In the genomic region with DNA sequence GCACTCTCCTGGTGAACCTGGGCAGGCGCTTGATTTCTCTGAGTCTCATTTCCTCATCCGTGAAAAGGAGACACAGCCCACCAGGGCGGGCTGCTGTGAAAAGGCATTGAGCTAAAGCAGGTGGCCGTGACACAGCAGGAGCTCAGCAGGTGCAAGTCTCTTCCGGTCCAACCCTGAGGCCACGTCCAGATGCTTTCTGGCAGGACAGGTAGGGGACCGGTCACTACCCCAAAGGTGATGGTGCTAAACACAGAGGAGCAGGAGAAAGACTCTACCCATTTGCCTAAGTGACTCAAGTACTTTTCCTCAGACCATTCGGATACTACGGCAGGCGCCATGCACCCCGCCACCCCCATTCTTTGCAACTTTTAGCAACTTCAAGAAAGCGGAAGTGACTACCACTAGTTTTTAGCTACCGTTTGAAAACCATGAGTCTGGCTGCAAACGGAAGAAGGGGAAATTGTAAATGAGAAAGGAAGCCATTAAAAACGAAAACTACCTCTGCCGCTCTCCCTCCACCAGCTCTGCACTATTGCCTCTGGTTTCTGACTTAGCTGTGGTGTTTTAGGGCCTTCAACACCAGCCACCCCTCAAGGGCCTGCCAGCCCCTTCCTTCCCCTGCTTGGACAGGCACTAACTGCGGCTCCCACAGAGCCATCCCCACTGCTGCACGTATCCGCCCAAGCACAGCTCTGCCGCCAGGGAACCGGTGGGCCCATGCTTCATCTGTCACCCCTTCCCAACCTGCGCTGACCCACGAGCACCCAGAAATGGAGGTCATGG, we compare ENCODE assay signal across 11 cellular contexts. TPM values are rescaled to one million over a fixed set of nuclear protein-coding genes. Genes with fewer than 3 reads are reported as not detected.
A peak's percentile ranks its signal among the peaks of the same experiment; 100 is the strongest.
DNase-seq lines count a peak whose midpoint lies in the region; ATAC-seq, FAIRE-seq and TF ChIP-seq lines count a peak whose summit lies in the region.
"Had no signal": no experiment of that assay in that cellular context is flagged by ENCODE, and none has a peak within 500 bp of the region (broad histone marks: within the 10 kb centered on the region; RNA-seq: fewer than 3 reads in every experiment).

No MANE protein-coding gene starts in this region.

- peaks cover 27 to 54% of the 10 kb centered on the region in 2 experiments; a peak in 4 of 5 replicates for H3K4me1 ChIP-seq in K562 (replicated peaks in 1 of 2; ENCODE audit: control insufficient read depth in 2 of 2, insufficient read depth in 2 of 2, low read length in 2 of 2)
- H3K4me1 ChIP-seq in rectal smooth muscle tissue (ENCODE audit: control insufficient read depth, insufficient read depth, low read length): no peaks in the 10 kb centered on the region
- peaks cover 7% of the 10 kb centered on the region for H3K4me1 ChIP-seq in prostate gland (replicated peaks)

- H3K4me2 ChIP-seq in K562 (ENCODE audit: insufficient read depth, low read length): no peak overlapping the region

- no TSS peak for BruUV-seq in K562 (replicated peaks; lab: Mats Ljungman, UMichigan)

- H3K9me3 Mint-ChIP-seq in T-helper 2 cell treated with Interferon-gamma antibody and Interleukin-4, amounts not matched to agents 5 μg/mL and 100 μg/mL, for 36 hours: no peaks in the 10 kb centered on the region

- ATAC-seq in HG03432 (IDR thresholded peaks at IDR 0.05; ENCODE audit: unreplicated experiment): peak; percentile 34
- ATAC-seq in K562: no peak
- ATAC-seq: right cardiac atrium had no signal

- CTCF ChIA-PET in K562 (lab: Yijun Ruan, JAX; ENCODE audit: low intra/inter-chr PET ratio): no interaction called here

- no peaks in the 10 kb centered on the region for H3K9me3 ChIP-seq in K562 (replicated peaks; ENCODE audit: control insufficient read depth, insufficient read depth, low read depth, low read length)
- H3K9me3 ChIP-seq in prostate gland: no peaks in the 10 kb centered on the region

- H3K36me3 Mint-ChIP-seq in T-helper 2 cell treated with Interferon-gamma antibody and Interleukin-4, amounts not matched to agents 5 μg/mL and 100 μg/mL, for 36 hours (ENCODE audit: low read depth): peaks cover 59% of the 10 kb centered on the region

- WGBS in K562 (ENCODE audit: insufficient coverage, low coverage, missing lambda C conversion rate): 89% methylated on average over 23 of the region's 23 CpGs
- 73% methylated on average over 23 of the region's 23 CpGs for WGBS in prostate gland

- H3K9me1 ChIP-seq in K562 (ENCODE audit: control insufficient read depth, insufficient read depth, low read length): peaks cover 9% of the 10 kb centered on the region

- H3K27ac ChIP-seq in K562 (ENCODE audit: extremely low read depth, low read depth, low read length): peak overlapping the region; percentile 20; the same call in 1 of the 3 replicates
- H3K27ac ChIP-seq in rectal smooth muscle tissue (ENCODE audit: low read depth, low read length): no peak overlapping the region
- no peak overlapping the region for H3K27ac ChIP-seq in prostate gland

- no peak for TF ChIP-seq EP300 in K562 (IDR thresholded peaks at IDR 0.05; ENCODE audit: low read length)

- peaks cover 98% of the 10 kb centered on the region for H3K79me2 ChIP-seq in K562 (ENCODE audit: control insufficient read depth, insufficient read depth, low read length)

- peak overlapping the region in 1 of 2 experiments; percentile 80; a peak in 2 of 4 replicates for H3K9ac ChIP-seq in K562 (ENCODE audit: insufficient read depth in 1 of 2, low read depth in 2 of 2, low read length in 2 of 2)
- peak overlapping the region; percentile 53 for H3K9ac ChIP-seq in rectal smooth muscle tissue (ENCODE audit: low read length)

- in situ Hi-C loops in K562 (cut with MboI): no loop called here

- H3K27me3 Mint-ChIP-seq in T-helper 2 cell treated with Interferon-gamma antibody and Interleukin-4, amounts not matched to agents 5 μg/mL and 100 μg/mL, for 36 hours (ENCODE audit: low read depth): no peaks in the 10 kb centered on the region

- H3K27me3 ChIP-seq in K562 (ENCODE audit: control insufficient read depth in 2 of 2, insufficient read depth in 2 of 2, low read length in 2 of 2) (no peaks in the 10 kb centered on the region), rectal smooth muscle tissue (ENCODE audit: control insufficient read depth, insufficient read depth, low read length) (no peaks in the 10 kb centered on the region), prostate gland (replicated peaks; ENCODE audit: insufficient read depth) (no peaks in the 10 kb centered on the region)

- peak overlapping the region; percentile 98 for H3K27ac Mint-ChIP-seq in T-helper 2 cell treated with Interferon-gamma antibody and Interleukin-4, amounts not matched to agents 5 μg/mL and 100 μg/mL, for 36 hours

- peaks cover 67% of the 10 kb centered on the region for H4K20me1 ChIP-seq in K562 (replicated peaks; ENCODE audit: control insufficient read depth, insufficient read depth, low read length)

- H2AFZ ChIP-seq in K562 (ENCODE audit: low read depth, low read length): no peak overlapping the region

- TF ChIP-seq CTCF in K562 (IDR thresholded peaks at IDR 0.05 in 2 of 3, conservative IDR thresholded peaks at IDR 0.05 in 1 of 3; ENCODE audit: insufficient read depth in 2 of 3, low read depth in 1 of 3, low read length in 3 of 3) (no peak), prostate gland (IDR thresholded peaks at IDR 0.05) (no peak)

- peak overlapping the region; percentile 99 for H3K4me3 Mint-ChIP-seq in T-helper 2 cell treated with Interferon-gamma antibody and Interleukin-4, amounts not matched to agents 5 μg/mL and 100 μg/mL, for 36 hours

- H3K4me1 Mint-ChIP-seq in T-helper 2 cell treated with Interferon-gamma antibody and Interleukin-4, amounts not matched to agents 5 μg/mL and 100 μg/mL, for 36 hours (ENCODE audit: low read depth): peaks cover 54% of the 10 kb centered on the region

- H3K36me3 ChIP-seq in K562 (ENCODE audit: control insufficient read depth, insufficient read depth, low read length) (peaks cover 73% of the 10 kb centered on the region), rectal smooth muscle tissue (ENCODE audit: control insufficient read depth, insufficient read depth, low read length) (no peaks in the 10 kb centered on the region), prostate gland (no peaks in the 10 kb centered on the region)

- TF ChIP-seq RAD21 in K562 (CRISPR knock-in tag; conservative IDR thresholded peaks at IDR 0.05 in 1 of 2, IDR thresholded peaks at IDR 0.05 in 1 of 2): no peak

- intact Hi-C loops in K562 (cut with micrococcal nuclease) (no loop called here), prostate gland (cut with DNase I) (no loop called here)

- H3K4me3 ChIP-seq in K562: no peak overlapping the region
- H3K4me3 ChIP-seq in rectal smooth muscle tissue (ENCODE audit: low read length): peak overlapping the region; percentile 50
- H3K4me3 ChIP-seq in prostate gland: no peak overlapping the region

- POLR2A ChIA-PET in K562 (lab: Yijun Ruan, JAX): interaction anchor here (0.9 to 2.1 kb wide), 6 partner anchors 8 to 38 kb away, joined by 3 to 6 read pairs (median 4); no protein-coding TSS in a partner anchor

- FAIRE-seq in K562 (lab: Jason Lieb, UNC): no peak
- FAIRE-seq in HTR-8/SVneo (lab: Jason Lieb, UNC): no peak
- FAIRE-seq: A204.1 had no signal

- DNase-seq in NCI-H2029 (lab: John Stamatoyannopoulos, UW) (peak; percentile 33), NCI-H2029 treated with DMSO at 0.1 percent for 48 hours (lab: John Stamatoyannopoulos, UW) (no peak), K562 (ENCODE audit: extremely low read depth in 1 of 4, low spot score in 3 of 4) (no peak), prostate gland (ENCODE audit: low spot score) (no peak), HTR-8/SVneo (ENCODE audit: insufficient read length, low spot score) (no peak)
- DNase-seq in T-helper 2 cell treated with Interferon-gamma antibody and Interleukin-4, amounts not matched to agents 5 μg/mL and 100 μg/mL, for 36 hours (ENCODE audit: low spot score): peak; percentile 57

- TF ChIP-seq POLR2A in K562 (conservative IDR thresholded peaks at IDR 0.05) (no peak), prostate gland (IDR thresholded peaks at IDR 0.05) (no peak)

RNA-seq across cellular contexts. Expression of gene PPP6R1, which starts 4.8 kb away (rescaled TPM):
- total RNA-seq in K562 (2011; cell fraction: chromatin; rRNA removed; ENCODE audit: low replicate concordance): 138 and 331 TPM in 2 replicates
- 170 and 181 TPM in 2 replicates for total RNA-seq in K562 (2011; cell fraction: nucleolus; rRNA removed)
- 119 and 126 TPM in 2 replicates for total RNA-seq in K562 (2011; cell fraction: nucleoplasm; rRNA removed)
- total RNA-seq in K562 (2014; rRNA removed) (58.3 and 78.9 TPM in 2 replicates), K562 (2014; rRNA removed; fragmentation: Illumina TruSeq; extraction: Trizol) (25.5 and 28.1 TPM in 2 replicates), K562 (2015; rRNA removed; fragmentation: Illumina TruSeq; extraction: Trizol) (37.2 and 39.6 TPM in 2 replicates), K562 (2021) (115 and 135 TPM in 2 replicates), prostate gland (100 to 1,000 TPM in 1 of 2 donors, 10 to 100 TPM in 1; 49.5 to 112 TPM)
- polyA plus RNA-seq in K562 (2011; rRNA removed) (37.0 and 59.5 TPM in 2 replicates), K562 (2014; fragmentation: Illumina TruSeq; extraction: Trizol) (42.6 and 75.6 TPM in 2 replicates), K562 (2014; fragmentation: Nextera tagmentation; extraction: Ambion mirVana) (under 1 TPM; 0.48 to 0.89 TPM), K562 (2014; rRNA removed) (72.9 and 82.6 TPM in 2 replicates)
- 51.6 and 73.6 TPM in 2 replicates for polyA plus RNA-seq in K562 (2011; cell fraction: cytosol; rRNA removed)
- 101 and 109 TPM in 2 replicates for polyA plus RNA-seq in K562 (2011; cell fraction: nucleus; rRNA removed)
- 69.7 and 88.1 TPM in 2 replicates for polyA plus RNA-seq in K562 (2012)
- polyA minus RNA-seq in K562 (2011; rRNA and poly(A)+ RNA removed): 47.1 and 60.9 TPM in 2 replicates
- 68.7 and 77.1 TPM in 2 replicates for polyA minus RNA-seq in K562 (2011; cell fraction: cytosol; rRNA and poly(A)+ RNA removed)
- 31.9 and 52.0 TPM in 2 replicates for polyA minus RNA-seq in K562 (2011; cell fraction: nucleus; rRNA and poly(A)+ RNA removed)

RNA-seq across cellular contexts. Expression of gene TMEM86B, which starts 25.5 kb away (rescaled TPM):
- 8.0 and 35.1 TPM in 2 replicates for total RNA-seq in K562 (2011; cell fraction: chromatin; rRNA removed; ENCODE audit: low replicate concordance)
- 26.1 and 32.9 TPM in 2 replicates for total RNA-seq in K562 (2011; cell fraction: nucleolus; rRNA removed)
- total RNA-seq in K562 (2011; cell fraction: nucleoplasm; rRNA removed): 13.7 and 16.3 TPM in 2 replicates
- total RNA-seq in K562 (2014; rRNA removed) (3.9 and 4.6 TPM in 2 replicates), K562 (2014; rRNA removed; fragmentation: Illumina TruSeq; extraction: Trizol) (0.19 and 0.55 TPM in 2 replicates), K562 (2015; rRNA removed; fragmentation: Illumina TruSeq; extraction: Trizol) (2.1 TPM in 2 replicates), K562 (2021) (5.7 and 6.3 TPM in 2 replicates), prostate gland (10 to 100 TPM in 1 of 2 donors, 1 to 10 TPM in 1; 1.5 to 10.8 TPM)
- polyA plus RNA-seq in K562 (2011; rRNA removed) (1.3 and 3.2 TPM in 2 replicates), K562 (2014; fragmentation: Illumina TruSeq; extraction: Trizol) (2.2 and 5.1 TPM in 2 replicates), K562 (2014; fragmentation: Nextera tagmentation; extraction: Ambion mirVana) (under 1 TPM; 0.28 to 0.41 TPM), K562 (2014; rRNA removed) (6.2 and 7.9 TPM in 2 replicates)
- 2.8 and 7.3 TPM in 2 replicates for polyA plus RNA-seq in K562 (2011; cell fraction: cytosol; rRNA removed)
- polyA plus RNA-seq in K562 (2011; cell fraction: nucleus; rRNA removed): 23.8 and 45.7 TPM in 2 replicates
- polyA plus RNA-seq in K562 (2012): 5.1 and 12.3 TPM in 2 replicates
- polyA minus RNA-seq in K562 (2011; rRNA and poly(A)+ RNA removed): 0.81 and 1.5 TPM in 2 replicates
- polyA minus RNA-seq in K562 (2011; cell fraction: cytosol; rRNA and poly(A)+ RNA removed): 1.2 TPM in 1 of 2 replicates, not detected in the other
- polyA minus RNA-seq in K562 (2011; cell fraction: nucleus; rRNA and poly(A)+ RNA removed): 4.4 and 5.9 TPM in 2 replicates

RNA-seq across cellular contexts. Expression of gene HSPBP1, which starts 25.9 kb away (rescaled TPM):
- 1.8 and 7.4 TPM in 2 replicates for total RNA-seq in K562 (2011; cell fraction: chromatin; rRNA removed; ENCODE audit: low replicate concordance)
- 14.1 and 16.0 TPM in 2 replicates for total RNA-seq in K562 (2011; cell fraction: nucleolus; rRNA removed)
- 5.8 and 8.5 TPM in 2 replicates for total RNA-seq in K562 (2011; cell fraction: nucleoplasm; rRNA removed)
- total RNA-seq in K562 (2014; rRNA removed) (54.6 and 63.3 TPM in 2 replicates), K562 (2014; rRNA removed; fragmentation: Illumina TruSeq; extraction: Trizol) (12.3 and 13.9 TPM in 2 replicates), K562 (2015; rRNA removed; fragmentation: Illumina TruSeq; extraction: Trizol) (38.7 and 41.3 TPM in 2 replicates), K562 (2021) (81.3 and 85.8 TPM in 2 replicates), prostate gland (10 to 100 TPM; 33.6 to 36.0 TPM)
- polyA plus RNA-seq in K562 (2011; rRNA removed) (20.6 and 30.4 TPM in 2 replicates), K562 (2014; fragmentation: Illumina TruSeq; extraction: Trizol) (21.8 and 37.7 TPM in 2 replicates), K562 (2014; fragmentation: Nextera tagmentation; extraction: Ambion mirVana) (1 to 10 TPM in 1 of 2 experiments, under 1 TPM in 1; 0.83 to 1.5 TPM), K562 (2014; rRNA removed) (59.0 and 62.3 TPM in 2 replicates)
- polyA plus RNA-seq in K562 (2011; cell fraction: cytosol; rRNA removed): 38.3 and 103 TPM in 2 replicates
- polyA plus RNA-seq in K562 (2011; cell fraction: nucleus; rRNA removed): 17.4 and 24.9 TPM in 2 replicates
- polyA plus RNA-seq in K562 (2012): 67.2 and 80.0 TPM in 2 replicates
- polyA minus RNA-seq in K562 (2011; rRNA and poly(A)+ RNA removed): 5.2 and 9.1 TPM in 2 replicates
- 23.1 and 31.8 TPM in 2 replicates for polyA minus RNA-seq in K562 (2011; cell fraction: cytosol; rRNA and poly(A)+ RNA removed)
- 6.2 and 6.8 TPM in 2 replicates for polyA minus RNA-seq in K562 (2011; cell fraction: nucleus; rRNA and poly(A)+ RNA removed)

RNA-seq across cellular contexts. Expression of gene BRSK1, which starts 29.8 kb away (rescaled TPM):
- 28.5 and 48.4 TPM in 2 replicates for total RNA-seq in K562 (2011; cell fraction: chromatin; rRNA removed; ENCODE audit: low replicate concordance)
- total RNA-seq in K562 (2011; cell fraction: nucleolus; rRNA removed): 21.7 and 25.3 TPM in 2 replicates
- 13.4 and 18.0 TPM in 2 replicates for total RNA-seq in K562 (2011; cell fraction: nucleoplasm; rRNA removed)
- total RNA-seq in K562 (2014; rRNA removed): 3.8 and 5.0 TPM in 2 replicates
- total RNA-seq in K562 (2014; rRNA removed; fragmentation: Illumina TruSeq; extraction: Trizol): 1.6 and 1.7 TPM in 2 replicates
- 1.3 and 1.7 TPM in 2 replicates for total RNA-seq in K562 (2015; rRNA removed; fragmentation: Illumina TruSeq; extraction: Trizol)
- total RNA-seq in K562 (2021): 5.6 and 8.1 TPM in 2 replicates
- 3.5 and 3.6 TPM in 2 replicates for polyA plus RNA-seq in K562 (2011; rRNA removed)
- polyA plus RNA-seq in K562 (2011; cell fraction: cytosol; rRNA removed): 4.7 and 5.3 TPM in 2 replicates
- 46.8 and 66.1 TPM in 2 replicates for polyA plus RNA-seq in K562 (2011; cell fraction: nucleus; rRNA removed)
- 4.6 and 18.4 TPM in 2 replicates for polyA plus RNA-seq in K562 (2012)
- 4.3 and 4.5 TPM in 2 replicates for polyA plus RNA-seq in K562 (2014; fragmentation: Illumina TruSeq; extraction: Trizol)
- not detected for polyA plus RNA-seq in K562 (2014; fragmentation: Nextera tagmentation; extraction: Ambion mirVana)
- polyA plus RNA-seq in K562 (2014; rRNA removed): 9.3 and 9.8 TPM in 2 replicates
- 1.7 and 2.2 TPM in 2 replicates for polyA minus RNA-seq in K562 (2011; rRNA and poly(A)+ RNA removed)
- polyA minus RNA-seq in K562 (2011; cell fraction: cytosol; rRNA and poly(A)+ RNA removed): 1.1 and 2.1 TPM in 2 replicates
- polyA minus RNA-seq in K562 (2011; cell fraction: nucleus; rRNA and poly(A)+ RNA removed): 7.0 and 11.6 TPM in 2 replicates
- total RNA-seq in prostate gland: 10 to 100 TPM in 1 of 2 donors, 1 to 10 TPM in 1; 1.4 to 10.9 TPM

RNA-seq across cellular contexts. Expression of gene PTPRH, which starts 44.7 kb away (rescaled TPM):
- 57.9 and 171 TPM in 2 replicates for total RNA-seq in K562 (2011; cell fraction: chromatin; rRNA removed; ENCODE audit: low replicate concordance)
- 67.1 and 78.4 TPM in 2 replicates for total RNA-seq in K562 (2011; cell fraction: nucleolus; rRNA removed)
- 53.0 and 59.6 TPM in 2 replicates for total RNA-seq in K562 (2011; cell fraction: nucleoplasm; rRNA removed)
- total RNA-seq in K562 (2014; rRNA removed) (24.0 and 36.5 TPM in 2 replicates), K562 (2014; rRNA removed; fragmentation: Illumina TruSeq; extraction: Trizol) (14.7 and 17.6 TPM in 2 replicates), K562 (2015; rRNA removed; fragmentation: Illumina TruSeq; extraction: Trizol) (18.6 and 19.0 TPM in 2 replicates), K562 (2021) (25.5 and 26.4 TPM in 2 replicates), prostate gland (1 to 10 TPM in 1 of 2 donors, not detected in 1; 4.0 TPM)
- polyA plus RNA-seq in K562 (2011; rRNA removed) (33.6 and 34.3 TPM in 2 replicates), K562 (2014; fragmentation: Illumina TruSeq; extraction: Trizol) (31.2 and 33.2 TPM in 2 replicates), K562 (2014; fragmentation: Nextera tagmentation; extraction: Ambion mirVana) (1 to 10 TPM in 1 of 2 experiments, under 1 TPM in 1; 0.87 to 2.9 TPM), K562 (2014; rRNA removed) (22.7 and 22.8 TPM in 2 replicates)
- polyA plus RNA-seq in K562 (2011; cell fraction: cytosol; rRNA removed): 31.6 and 38.9 TPM in 2 replicates
- polyA plus RNA-seq in K562 (2011; cell fraction: nucleus; rRNA removed): 66.1 and 111 TPM in 2 replicates
- polyA plus RNA-seq in K562 (2012): 19.2 and 61.5 TPM in 2 replicates
- polyA minus RNA-seq in K562 (2011; rRNA and poly(A)+ RNA removed): 34.7 and 44.2 TPM in 2 replicates
- polyA minus RNA-seq in K562 (2011; cell fraction: cytosol; rRNA and poly(A)+ RNA removed): 15.8 and 20.3 TPM in 2 replicates
- 46.6 and 47.5 TPM in 2 replicates for polyA minus RNA-seq in K562 (2011; cell fraction: nucleus; rRNA and poly(A)+ RNA removed)
- total RNA-seq: activated CD8-positive, alpha-beta memory T cell treated with anti-CD3 and anti-CD28 coated beads for 36 hours had no signal

Comparison
In these comparisons a context has a peak if more than half of its experiments do, and no peak if none do; other contexts are left out.
1. DNase-seq: peak in NCI-H2029 (single experiment) and T-helper 2 cell treated with Interferon-gamma antibody and Interleukin-4, amounts not matched to agents 5 μg/mL and 100 μg/mL, for 36 hours (single experiment); none in NCI-H2029 treated with DMSO at 0.1 percent for 48 hours (single experiment), K562 (0 of 4), prostate gland (single experiment) and HTR-8/SVneo (single experiment).